In the genomic region with DNA sequence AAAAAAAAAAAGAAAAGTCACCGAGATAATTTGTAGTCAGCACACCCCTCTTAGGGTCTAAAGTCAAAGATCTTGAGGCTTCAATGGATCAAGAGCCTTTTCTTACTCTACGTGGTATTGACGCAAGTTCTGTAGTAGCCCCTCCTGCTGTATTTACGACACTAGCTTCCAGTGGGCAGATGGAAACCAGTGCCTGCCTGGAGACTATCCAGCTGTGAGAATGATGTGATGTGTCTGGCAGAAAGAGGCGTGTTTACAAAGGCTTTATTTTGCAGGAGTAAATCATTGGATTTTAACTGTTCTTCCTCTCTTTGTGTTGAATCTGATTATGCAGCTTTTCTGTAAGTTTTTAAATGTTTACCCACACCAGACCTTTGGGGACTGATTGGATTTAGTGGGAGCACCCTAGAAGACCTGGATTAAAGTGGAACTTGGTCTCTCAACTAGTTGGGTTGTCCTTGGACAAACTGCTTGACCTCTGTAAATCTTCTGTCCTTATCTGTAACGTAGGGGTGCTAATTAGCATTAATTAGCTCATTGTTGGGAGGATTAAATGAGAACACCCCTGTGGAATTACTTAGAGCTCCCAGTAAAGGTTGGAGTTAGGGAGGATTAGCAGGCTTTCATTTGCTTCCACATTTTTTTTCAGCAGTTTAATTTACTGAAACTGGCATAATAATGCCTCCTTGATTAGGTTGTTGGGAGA, we compare ENCODE assay signal across 9 cellular contexts.
A peak's percentile ranks its signal among the peaks of the same experiment; 100 is the strongest.
DNase-seq lines count a peak whose midpoint lies in the region; ATAC-seq lines count a peak whose summit lies in the region.
"Had no signal": no experiment of that assay in that cellular context is flagged by ENCODE, and none has a peak within 500 bp of the region (broad histone marks: within the 10 kb centered on the region; RNA-seq: fewer than 3 reads in every experiment).

No MANE protein-coding gene starts in this region.

- H3K36me3 ChIP-seq in HAP-1 (replicated peaks) (peaks cover 16% of the 10 kb centered on the region), skeletal muscle satellite cell (ENCODE audit: insufficient read depth, low read length) (peaks cover 5% of the 10 kb centered on the region)

- H3K9me3 ChIP-seq in HAP-1 (no peaks in the 10 kb centered on the region), skeletal muscle satellite cell (replicated peaks; ENCODE audit: low read length) (no peaks in the 10 kb centered on the region)

- no peak overlapping the region for H3K9ac ChIP-seq in skeletal muscle satellite cell (ENCODE audit: low read depth, low read length)

- H3K4me1 ChIP-seq in HAP-1 (peaks cover 20% of the 10 kb centered on the region), skeletal muscle satellite cell (ENCODE audit: control insufficient read depth, insufficient read depth, low read length) (peaks cover 34% of the 10 kb centered on the region)

- H3K4me3 ChIP-seq in HAP-1: no peak overlapping the region
- H3K4me3 ChIP-seq in skeletal muscle satellite cell (ENCODE audit: low read length): no peak overlapping the region

- in situ Hi-C loops in HAP-1 (cut with MboI; ENCODE audit: low sequenced_read_pairs): no loop called here

- no peak for ATAC-seq in GM19351 (IDR thresholded peaks at IDR 0.05; ENCODE audit: unreplicated experiment)
- ATAC-seq in GM21381 (IDR thresholded peaks at IDR 0.05; ENCODE audit: unreplicated experiment): no peak
- no peak for ATAC-seq in GM18909 (IDR thresholded peaks at IDR 0.05; ENCODE audit: poor library complexity, unreplicated experiment)

- DNase-seq in HAP-1 (ENCODE audit: low spot score in 2 of 2) (peak; percentile 59 to 61), NCI-H69 (lab: John Stamatoyannopoulos, UW) (peak; percentile 98), fibroblast of gingiva (ENCODE audit: low read depth) (peak; percentile 50), hepatic stellate cell (ENCODE audit: low spot score) (no peak)
- DNase-seq: cerebellar nuclear complex had no signal

- H3K4me2 ChIP-seq in skeletal muscle satellite cell (ENCODE audit: low read length): peak overlapping the region; percentile 4

- H3K27me3 ChIP-seq in HAP-1 (ENCODE audit: low read depth) (no peaks in the 10 kb centered on the region), skeletal muscle satellite cell (ENCODE audit: control insufficient read depth, insufficient read depth, low read length) (no peaks in the 10 kb centered on the region)
